ENCODE assay signal across 8 cellular contexts in genomic region chr12:1644523-1645438, GRCh38. TPM values are rescaled to one million over a fixed set of nuclear protein-coding genes. Genes with fewer than 3 reads are reported as not detected.
DNase-seq lines count a peak whose midpoint lies in the region; FAIRE-seq and TF ChIP-seq lines count a peak whose summit lies in the region.

No MANE protein-coding gene starts in this region.

- H3K9me3 ChIP-seq in esophagus squamous epithelium, result no peaks in the 10 kb centered on the region

- peak overlapping the region; percentile 97 for H3K27ac ChIP-seq in temporal lobe (ENCODE audit: low read depth, low read length)
- H3K27ac ChIP-seq in esophagus squamous epithelium, result peak overlapping the region in 1 of 4 donors; percentile 50

- DNase-seq in NCI-H1436 (lab: John Stamatoyannopoulos, UW) (peak; percentile 70), anterior cingulate cortex (lab: John Stamatoyannopoulos, UW) (peak in 57 of 58 donors; percentile 29 to 96 (median 84)), inferior parietal cortex (ENCODE audit: extremely low spot score) (peak; percentile 93), RCC 7860 (ENCODE audit: low spot score) (no peak), NOMO-1 treated with DMSO at 0.1 percent for 48 hours (lab: John Stamatoyannopoulos, UW; ENCODE audit: unreplicated experiment) (no peak), kidney glomerular epithelial cell (lab: John Stamatoyannopoulos, UW) (no peak), esophagus squamous epithelium (lab: John Stamatoyannopoulos, UW) (no peak)

- no peak for FAIRE-seq in RCC 7860 (lab: Jason Lieb, UNC)

- TF ChIP-seq CTCF in esophagus squamous epithelium (IDR thresholded peaks at IDR 0.05), result no peak

- intact Hi-C loops in esophagus squamous epithelium (cut with DNase I), result loop anchor here (10.0 kb wide), 1 partner anchor 290 kb away; no protein-coding TSS in a partner anchor

- no peak overlapping the region for H3K4me3 ChIP-seq in esophagus squamous epithelium

- 29 to 33% methylated on average over 13 to 14 of the region's 15 CpGs for WGBS in esophagus squamous epithelium, 2 donors

- H3K4me1 ChIP-seq in esophagus squamous epithelium, result peaks cover 4 to 31% (median 10%) of the 10 kb centered on the region in 3 donors

- no peak for TF ChIP-seq POLR2A in esophagus squamous epithelium (IDR thresholded peaks at IDR 0.05)

- H3K36me3 ChIP-seq in esophagus squamous epithelium, result peaks cover 0 to 60% (median 0%) of the 10 kb centered on the region in 3 donors

- no peaks in the 10 kb centered on the region for H3K27me3 ChIP-seq in esophagus squamous epithelium

RNA-seq across cellular contexts. Expression of gene WNT5B, which starts 15.8 kb away (rescaled TPM):
- total RNA-seq in temporal lobe (15.0 TPM), esophagus squamous epithelium (10 to 100 TPM in 2 of 4 donors, 1 to 10 TPM in 2; 5.6 to 30.9 (median 12.7) TPM)

RNA-seq across cellular contexts. Expression of gene ADIPOR2, which starts 46.1 kb away (rescaled TPM):
- 24.1 TPM for total RNA-seq in temporal lobe
- 10 to 100 TPM; 29.1 to 49.4 (median 31.1) TPM for total RNA-seq in esophagus squamous epithelium

RNA-seq across cellular contexts. Expression of gene FBXL14, which starts 50.4 kb away (rescaled TPM):
- total RNA-seq in temporal lobe, result 15.0 TPM
- total RNA-seq in esophagus squamous epithelium, result 10 to 100 TPM in 1 of 4 donors, 1 to 10 TPM in 3; 6.5 to 14.9 (median 8.8) TPM

Comparison
In these comparisons a context has a peak if more than half of its experiments do, and no peak if none do; other contexts are left out.
1. DNase-seq: peak in NCI-H1436 (single experiment), anterior cingulate cortex (57 of 58) and inferior parietal cortex (single experiment); none in RCC 7860 (single experiment), NOMO-1 treated with DMSO at 0.1 percent for 48 hours (single experiment), kidney glomerular epithelial cell (single experiment) and esophagus squamous epithelium (single experiment).